In the genomic region with DNA sequence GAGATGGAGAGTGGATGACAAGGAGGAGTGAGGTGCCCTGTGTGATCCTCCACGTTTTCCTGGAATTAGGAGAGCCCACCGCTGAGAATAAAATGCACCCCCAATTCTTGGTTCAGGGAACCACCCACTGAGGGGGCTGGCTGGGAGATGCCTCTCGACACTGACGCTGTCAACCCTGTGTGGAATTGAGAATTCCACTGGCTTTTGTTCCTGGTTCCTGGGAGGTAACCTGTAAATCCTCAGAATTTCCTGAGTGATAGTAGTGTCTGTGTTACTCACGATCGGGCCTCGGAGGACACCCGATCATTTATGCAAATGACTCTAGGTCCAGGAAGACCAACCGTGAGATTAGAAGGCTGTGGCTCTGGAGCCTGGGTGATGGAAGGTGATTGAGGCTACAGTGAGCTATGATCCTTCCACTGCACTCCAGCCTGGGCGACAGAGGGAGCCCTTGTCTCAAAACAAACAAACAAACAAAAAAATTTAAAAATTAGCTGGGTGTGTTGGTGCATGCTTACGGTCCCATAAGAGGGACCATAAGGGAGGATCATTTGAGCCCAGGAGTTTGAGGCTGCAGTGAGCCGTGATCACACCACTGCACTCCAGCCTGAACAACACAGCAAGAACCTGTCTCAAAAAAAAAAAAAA, we compare ENCODE assay signal across 3 cellular contexts.
TF ChIP-seq lines count a peak whose summit lies in the region.

No MANE protein-coding gene starts in this region.

TF ChIP-seq in HEK293T, 16 proteins besides CTCF, POLR2A, EP300 and RAD21:
- peak; percentile 72; the same call in 1 of the 2 replicates for TF ChIP-seq ZNF384 (IDR thresholded peaks at IDR 0.05)
- TF ChIP-seq SUZ12 (IDR thresholded peaks at IDR 0.05): no peak
- no peak for TF ChIP-seq ELF4 (IDR thresholded peaks at IDR 0.05)

TF ChIP-seq in GM12878, 131 proteins besides CTCF, POLR2A, EP300 and RAD21:
- no peak for TF ChIP-seq TARDBP (IDR thresholded peaks at IDR 0.05; ENCODE audit: borderline replicate concordance)
- TF ChIP-seq SMC3 (IDR thresholded peaks at IDR 0.05; ENCODE audit: borderline replicate concordance, low read length): peak; percentile 7; the same call in 1 of the 2 replicates

TF ChIP-seq in HepG2, 621 proteins besides CTCF, POLR2A, EP300 and RAD21 (continues in another document):
- TF ChIP-seq, protein P1, sequence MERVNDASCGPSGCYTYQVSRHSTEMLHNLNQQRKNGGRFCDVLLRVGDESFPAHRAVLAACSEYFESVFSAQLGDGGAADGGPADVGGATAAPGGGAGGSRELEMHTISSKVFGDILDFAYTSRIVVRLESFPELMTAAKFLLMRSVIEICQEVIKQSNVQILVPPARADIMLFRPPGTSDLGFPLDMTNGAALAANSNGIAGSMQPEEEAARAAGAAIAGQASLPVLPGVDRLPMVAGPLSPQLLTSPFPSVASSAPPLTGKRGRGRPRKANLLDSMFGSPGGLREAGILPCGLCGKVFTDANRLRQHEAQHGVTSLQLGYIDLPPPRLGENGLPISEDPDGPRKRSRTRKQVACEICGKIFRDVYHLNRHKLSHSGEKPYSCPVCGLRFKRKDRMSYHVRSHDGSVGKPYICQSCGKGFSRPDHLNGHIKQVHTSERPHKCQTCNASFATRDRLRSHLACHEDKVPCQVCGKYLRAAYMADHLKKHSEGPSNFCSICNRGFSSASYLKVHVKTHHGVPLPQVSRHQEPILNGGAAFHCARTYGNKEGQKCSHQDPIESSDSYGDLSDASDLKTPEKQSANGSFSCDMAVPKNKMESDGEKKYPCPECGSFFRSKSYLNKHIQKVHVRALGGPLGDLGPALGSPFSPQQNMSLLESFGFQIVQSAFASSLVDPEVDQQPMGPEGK (CRISPR knock-in tag; IDR thresholded peaks at IDR 0.05): 0 out of 2 replicates have a peak, but pooled peaks have one; percentile 14
- TF ChIP-seq, protein P2, sequence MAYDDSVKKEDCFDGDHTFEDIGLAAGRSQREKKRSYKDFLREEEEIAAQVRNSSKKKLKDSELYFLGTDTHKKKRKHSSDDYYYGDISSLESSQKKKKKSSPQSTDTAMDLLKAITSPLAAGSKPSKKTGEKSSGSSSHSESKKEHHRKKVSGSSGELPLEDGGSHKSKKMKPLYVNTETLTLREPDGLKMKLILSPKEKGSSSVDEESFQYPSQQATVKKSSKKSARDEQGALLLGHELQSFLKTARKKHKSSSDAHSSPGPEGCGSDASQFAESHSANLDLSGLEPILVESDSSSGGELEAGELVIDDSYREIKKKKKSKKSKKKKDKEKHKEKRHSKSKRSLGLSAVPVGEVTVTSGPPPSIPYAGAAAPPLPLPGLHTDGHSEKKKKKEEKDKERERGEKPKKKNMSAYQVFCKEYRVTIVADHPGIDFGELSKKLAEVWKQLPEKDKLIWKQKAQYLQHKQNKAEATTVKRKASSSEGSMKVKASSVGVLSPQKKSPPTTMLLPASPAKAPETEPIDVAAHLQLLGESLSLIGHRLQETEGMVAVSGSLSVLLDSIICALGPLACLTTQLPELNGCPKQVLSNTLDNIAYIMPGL (CRISPR knock-in tag; IDR thresholded peaks at IDR 0.05; ENCODE audit: borderline replicate concordance in 1 of 2, low read depth in 1 of 2): 0 out of 4 replicates have a peak, but pooled peaks of 1 of the 2 experiments have one; percentile 40
- no peak for TF ChIP-seq FOXA1 (IDR thresholded peaks at IDR 0.05)
- TF ChIP-seq FOXA1 (CRISPR knock-in tag; IDR thresholded peaks at IDR 0.05): peak; percentile 42; the same call in 1 of the 2 replicates
- TF ChIP-seq KLF15 (CRISPR knock-in tag; IDR thresholded peaks at IDR 0.05; ENCODE audit: borderline replicate concordance): no peak
- TF ChIP-seq, protein P3, sequence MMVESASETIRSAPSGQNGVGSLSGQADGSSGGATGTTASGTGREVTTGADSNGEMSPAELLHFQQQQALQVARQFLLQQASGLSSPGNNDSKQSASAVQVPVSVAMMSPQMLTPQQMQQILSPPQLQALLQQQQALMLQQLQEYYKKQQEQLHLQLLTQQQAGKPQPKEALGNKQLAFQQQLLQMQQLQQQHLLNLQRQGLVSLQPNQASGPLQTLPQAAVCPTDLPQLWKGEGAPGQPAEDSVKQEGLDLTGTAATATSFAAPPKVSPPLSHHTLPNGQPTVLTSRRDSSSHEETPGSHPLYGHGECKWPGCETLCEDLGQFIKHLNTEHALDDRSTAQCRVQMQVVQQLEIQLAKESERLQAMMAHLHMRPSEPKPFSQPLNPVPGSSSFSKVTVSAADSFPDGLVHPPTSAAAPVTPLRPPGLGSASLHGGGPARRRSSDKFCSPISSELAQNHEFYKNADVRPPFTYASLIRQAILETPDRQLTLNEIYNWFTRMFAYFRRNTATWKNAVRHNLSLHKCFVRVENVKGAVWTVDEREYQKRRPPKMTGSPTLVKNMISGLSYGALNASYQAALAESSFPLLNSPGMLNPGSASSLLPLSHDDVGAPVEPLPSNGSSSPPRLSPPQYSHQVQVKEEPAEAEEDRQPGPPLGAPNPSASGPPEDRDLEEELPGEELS (CRISPR knock-in tag; IDR thresholded peaks at IDR 0.05): peak; percentile 30; the same call in 1 of the 2 replicates
- TF ChIP-seq, protein P4, sequence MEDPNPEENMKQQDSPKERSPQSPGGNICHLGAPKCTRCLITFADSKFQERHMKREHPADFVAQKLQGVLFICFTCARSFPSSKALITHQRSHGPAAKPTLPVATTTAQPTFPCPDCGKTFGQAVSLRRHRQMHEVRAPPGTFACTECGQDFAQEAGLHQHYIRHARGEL (CRISPR knock-in tag; IDR thresholded peaks at IDR 0.05): no peak
- peak; percentile 13; the same call in 1 of the 2 replicates for TF ChIP-seq RXRA (CRISPR knock-in tag; IDR thresholded peaks at IDR 0.05)
- 0 out of 2 replicates have a peak, but pooled peaks have one; percentile 19 for TF ChIP-seq MIXL1 (CRISPR knock-in tag; IDR thresholded peaks at IDR 0.05)
- no peak for TF ChIP-seq HOXA9 (CRISPR knock-in tag; IDR thresholded peaks at IDR 0.05; ENCODE audit: borderline replicate concordance)
- TF ChIP-seq, protein P5, sequence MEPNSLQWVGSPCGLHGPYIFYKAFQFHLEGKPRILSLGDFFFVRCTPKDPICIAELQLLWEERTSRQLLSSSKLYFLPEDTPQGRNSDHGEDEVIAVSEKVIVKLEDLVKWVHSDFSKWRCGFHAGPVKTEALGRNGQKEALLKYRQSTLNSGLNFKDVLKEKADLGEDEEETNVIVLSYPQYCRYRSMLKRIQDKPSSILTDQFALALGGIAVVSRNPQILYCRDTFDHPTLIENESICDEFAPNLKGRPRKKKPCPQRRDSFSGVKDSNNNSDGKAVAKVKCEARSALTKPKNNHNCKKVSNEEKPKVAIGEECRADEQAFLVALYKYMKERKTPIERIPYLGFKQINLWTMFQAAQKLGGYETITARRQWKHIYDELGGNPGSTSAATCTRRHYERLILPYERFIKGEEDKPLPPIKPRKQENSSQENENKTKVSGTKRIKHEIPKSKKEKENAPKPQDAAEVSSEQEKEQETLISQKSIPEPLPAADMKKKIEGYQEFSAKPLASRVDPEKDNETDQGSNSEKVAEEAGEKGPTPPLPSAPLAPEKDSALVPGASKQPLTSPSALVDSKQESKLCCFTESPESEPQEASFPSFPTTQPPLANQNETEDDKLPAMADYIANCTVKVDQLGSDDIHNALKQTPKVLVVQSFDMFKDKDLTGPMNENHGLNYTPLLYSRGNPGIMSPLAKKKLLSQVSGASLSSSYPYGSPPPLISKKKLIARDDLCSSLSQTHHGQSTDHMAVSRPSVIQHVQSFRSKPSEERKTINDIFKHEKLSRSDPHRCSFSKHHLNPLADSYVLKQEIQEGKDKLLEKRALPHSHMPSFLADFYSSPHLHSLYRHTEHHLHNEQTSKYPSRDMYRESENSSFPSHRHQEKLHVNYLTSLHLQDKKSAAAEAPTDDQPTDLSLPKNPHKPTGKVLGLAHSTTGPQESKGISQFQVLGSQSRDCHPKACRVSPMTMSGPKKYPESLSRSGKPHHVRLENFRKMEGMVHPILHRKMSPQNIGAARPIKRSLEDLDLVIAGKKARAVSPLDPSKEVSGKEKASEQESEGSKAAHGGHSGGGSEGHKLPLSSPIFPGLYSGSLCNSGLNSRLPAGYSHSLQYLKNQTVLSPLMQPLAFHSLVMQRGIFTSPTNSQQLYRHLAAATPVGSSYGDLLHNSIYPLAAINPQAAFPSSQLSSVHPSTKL (CRISPR knock-in tag; IDR thresholded peaks at IDR 0.05): 0 out of 2 replicates have a peak, but pooled peaks have one; percentile 30
- no peak for TF ChIP-seq ZSCAN21 (CRISPR knock-in tag; IDR thresholded peaks at IDR 0.05; ENCODE audit: borderline replicate concordance)
- no peak for TF ChIP-seq GPN1 (CRISPR knock-in tag; IDR thresholded peaks at IDR 0.05; ENCODE audit: borderline replicate concordance)
- TF ChIP-seq ZNF850 (CRISPR knock-in tag; conservative IDR thresholded peaks at IDR 0.05): no peak
- TF ChIP-seq ZNF614 (CRISPR knock-in tag; IDR thresholded peaks at IDR 0.05; ENCODE audit: borderline replicate concordance): peak; percentile 48; the same call in 1 of the 2 replicates
- TF ChIP-seq, protein P6, sequence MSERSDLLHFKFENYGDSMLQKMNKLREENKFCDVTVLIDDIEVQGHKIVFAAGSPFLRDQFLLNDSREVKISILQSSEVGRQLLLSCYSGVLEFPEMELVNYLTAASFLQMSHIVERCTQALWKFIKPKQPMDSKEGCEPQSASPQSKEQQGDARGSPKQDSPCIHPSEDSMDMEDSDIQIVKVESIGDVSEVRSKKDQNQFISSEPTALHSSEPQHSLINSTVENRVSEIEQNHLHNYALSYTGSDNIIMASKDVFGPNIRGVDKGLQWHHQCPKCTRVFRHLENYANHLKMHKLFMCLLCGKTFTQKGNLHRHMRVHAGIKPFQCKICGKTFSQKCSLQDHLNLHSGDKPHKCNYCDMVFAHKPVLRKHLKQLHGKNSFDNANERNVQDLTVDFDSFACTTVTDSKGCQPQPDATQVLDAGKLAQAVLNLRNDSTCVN (CRISPR knock-in tag; IDR thresholded peaks at IDR 0.05; ENCODE audit: borderline replicate concordance): peak; percentile 73; the same call in 1 of the 2 replicates
- no peak for TF ChIP-seq RBAK (CRISPR knock-in tag; IDR thresholded peaks at IDR 0.05)
- TF ChIP-seq GABPA (IDR thresholded peaks at IDR 0.05; ENCODE audit: low read depth, low read length): no peak
- TF ChIP-seq GABPA (CRISPR knock-in tag; IDR thresholded peaks at IDR 0.05; ENCODE audit: low read depth): no peak
- TF ChIP-seq ARID2 (CRISPR knock-in tag; IDR thresholded peaks at IDR 0.05; ENCODE audit: borderline replicate concordance): peak; percentile 67; the same call in 1 of the 2 replicates
- TF ChIP-seq NFYB (CRISPR knock-in tag; IDR thresholded peaks at IDR 0.05): no peak
- TF ChIP-seq ZSCAN12 (CRISPR knock-in tag; IDR thresholded peaks at IDR 0.05): no peak
- TF ChIP-seq RNF2 (conservative IDR thresholded peaks at IDR 0.05; ENCODE audit: low read depth): no peak
- peak; percentile 46; the same call in 1 of the 2 replicates for TF ChIP-seq FOXA3 (CRISPR knock-in tag; IDR thresholded peaks at IDR 0.05)
- peak; percentile 73; the same call in 1 of the 2 replicates for TF ChIP-seq NFATC3 (CRISPR knock-in tag; IDR thresholded peaks at IDR 0.05)
- TF ChIP-seq, protein P7, sequence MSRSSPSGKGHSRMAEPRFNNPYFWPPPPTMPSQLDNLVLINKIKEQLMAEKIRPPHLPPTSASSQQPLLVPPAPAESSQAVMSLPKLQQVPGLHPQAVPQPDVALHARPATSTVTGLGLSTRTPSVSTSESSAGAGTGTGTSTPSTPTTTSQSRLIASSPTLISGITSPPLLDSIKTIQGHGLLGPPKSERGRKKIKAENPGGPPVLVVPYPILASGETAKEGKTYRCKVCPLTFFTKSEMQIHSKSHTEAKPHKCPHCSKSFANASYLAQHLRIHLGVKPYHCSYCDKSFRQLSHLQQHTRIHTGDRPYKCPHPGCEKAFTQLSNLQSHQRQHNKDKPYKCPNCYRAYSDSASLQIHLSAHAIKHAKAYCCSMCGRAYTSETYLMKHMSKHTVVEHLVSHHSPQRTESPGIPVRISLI (CRISPR knock-in tag; IDR thresholded peaks at IDR 0.05; ENCODE audit: borderline replicate concordance): peak; percentile 72; the same call in 1 of the 2 replicates
- TF ChIP-seq STAG1 (CRISPR knock-in tag; IDR thresholded peaks at IDR 0.05): peak; percentile 53
- 0 out of 2 replicates have a peak, but pooled peaks have one; percentile 22 for TF ChIP-seq SALL1 (CRISPR knock-in tag; IDR thresholded peaks at IDR 0.05)
- 0 out of 2 replicates have a peak, but pooled peaks have one; percentile 51 for TF ChIP-seq HOXA5 (CRISPR knock-in tag; IDR thresholded peaks at IDR 0.05)
- no peak for TF ChIP-seq GABPB1 (CRISPR knock-in tag; IDR thresholded peaks at IDR 0.05)
- no peak for TF ChIP-seq ZNF501 (CRISPR knock-in tag; IDR thresholded peaks at IDR 0.05)
- TF ChIP-seq YEATS2 (CRISPR knock-in tag; IDR thresholded peaks at IDR 0.05; ENCODE audit: borderline replicate concordance): no peak
- TF ChIP-seq FOXP1 (IDR thresholded peaks at IDR 0.05): no peak
- peak; percentile 58; the same call in 1 of the 2 replicates for TF ChIP-seq FOXP1 (CRISPR knock-in tag; IDR thresholded peaks at IDR 0.05)
- no peak for TF ChIP-seq ZNF556 (CRISPR knock-in tag; IDR thresholded peaks at IDR 0.05; ENCODE audit: borderline replicate concordance)
- TF ChIP-seq ZNF660 (CRISPR knock-in tag; IDR thresholded peaks at IDR 0.05; ENCODE audit: borderline replicate concordance, low read depth): no peak
- TF ChIP-seq, protein P8, sequence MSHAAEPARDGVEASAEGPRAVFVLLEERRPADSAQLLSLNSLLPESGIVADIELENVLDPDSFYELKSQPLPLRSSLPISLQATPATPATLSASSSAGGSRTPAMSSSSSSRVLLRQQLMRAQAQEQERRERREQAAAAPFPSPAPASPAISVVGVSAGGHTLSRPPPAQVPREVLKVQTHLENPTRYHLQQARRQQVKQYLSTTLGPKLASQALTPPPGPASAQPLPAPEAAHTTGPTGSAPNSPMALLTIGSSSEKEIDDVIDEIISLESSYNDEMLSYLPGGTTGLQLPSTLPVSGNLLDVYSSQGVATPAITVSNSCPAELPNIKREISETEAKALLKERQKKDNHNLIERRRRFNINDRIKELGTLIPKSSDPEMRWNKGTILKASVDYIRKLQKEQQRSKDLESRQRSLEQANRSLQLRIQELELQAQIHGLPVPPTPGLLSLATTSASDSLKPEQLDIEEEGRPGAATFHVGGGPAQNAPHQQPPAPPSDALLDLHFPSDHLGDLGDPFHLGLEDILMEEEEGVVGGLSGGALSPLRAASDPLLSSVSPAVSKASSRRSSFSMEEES (CRISPR knock-in tag; IDR thresholded peaks at IDR 0.05): 0 out of 2 replicates have a peak, but pooled peaks have one; percentile 24
- TF ChIP-seq TBX2 (CRISPR knock-in tag; IDR thresholded peaks at IDR 0.05; ENCODE audit: borderline replicate concordance): peak; percentile 27; the same call in 1 of the 2 replicates
- TF ChIP-seq ZSCAN25 (CRISPR knock-in tag; IDR thresholded peaks at IDR 0.05): 0 out of 2 replicates have a peak, but pooled peaks have one; percentile 19
- TF ChIP-seq RAD51 (IDR thresholded peaks at IDR 0.05; ENCODE audit: borderline replicate concordance): no peak
- peak; percentile 56; the same call in 1 of the 2 replicates for TF ChIP-seq SMC3 (IDR thresholded peaks at IDR 0.05; ENCODE audit: low read length)
- 0 out of 2 replicates have a peak, but pooled peaks have one; percentile 19 for TF ChIP-seq MED1 (CRISPR knock-in tag; IDR thresholded peaks at IDR 0.05)
- TF ChIP-seq HDAC2 (CRISPR knock-in tag; IDR thresholded peaks at IDR 0.05): peak; percentile 9; the same call in 1 of the 2 replicates
- peak; percentile 60; the same call in 1 of the 2 replicates for TF ChIP-seq ERF (CRISPR knock-in tag; IDR thresholded peaks at IDR 0.05)
- TF ChIP-seq ZNF781 (CRISPR knock-in tag; IDR thresholded peaks at IDR 0.05; ENCODE audit: borderline replicate concordance, not compliant biosample characterization): no peak
